In the genomic region with DNA sequence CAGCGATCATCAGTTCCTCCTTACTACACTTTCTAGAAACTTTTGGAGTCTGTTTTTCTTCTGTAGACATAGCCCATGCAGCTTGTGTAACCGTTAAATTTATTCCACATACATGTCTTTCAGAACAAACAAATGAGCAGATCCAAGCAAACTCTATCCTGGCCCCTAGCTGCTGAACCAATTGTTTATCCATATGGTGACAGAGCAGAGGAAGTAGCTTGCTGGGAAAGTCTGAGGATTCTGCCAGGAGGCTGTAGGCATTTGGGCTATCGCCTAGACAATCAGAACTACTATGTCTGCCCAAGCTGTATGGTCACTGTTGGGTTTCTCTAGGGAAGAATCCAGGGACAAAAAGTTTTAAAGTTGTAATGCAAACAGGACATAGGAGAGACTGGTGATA, we compare ENCODE assay signal across 21 cellular contexts.
DNase-seq lines count a peak whose midpoint lies in the region; ATAC-seq, FAIRE-seq and TF ChIP-seq lines count a peak whose summit lies in the region.
"Had no signal": no experiment of that assay in that cellular context is flagged by ENCODE, and none has a peak within 500 bp of the region (broad histone marks: within the 10 kb centered on the region; RNA-seq: fewer than 3 reads in every experiment).

No MANE protein-coding gene starts in this region.

- H3K14ac ChIP-seq in neuronal stem cell (ENCODE audit: low read length), result no peak overlapping the region

- no peak overlapping the region for H2AK5ac ChIP-seq in neuronal stem cell (ENCODE audit: low read depth, low read length)

- H3K27ac Mint-ChIP-seq in activated CD4-positive, alpha-beta T cell treated with anti-CD3 and anti-CD28 coated beads, Interleukin-2, amount 10 ng/mL, durations not matched to agents 24 days and 14 days, result no peak overlapping the region
- H3K27ac Mint-ChIP-seq: CD4-positive, alpha-beta T cell; IgD-negative memory B cell had no signal

- H3K4me1 Mint-ChIP-seq in activated CD4-positive, alpha-beta T cell treated with anti-CD3 and anti-CD28 coated beads, Interleukin-2, amount 10 ng/mL, durations not matched to agents 24 days and 14 days, result no peaks in the 10 kb centered on the region
- H3K4me1 Mint-ChIP-seq: IgD-negative memory B cell had no signal

- FAIRE-seq in endothelial cell of umbilical vein (lab: Jason Lieb, UNC), result peak; percentile 33
- FAIRE-seq: A549, D721Med, GM12892, GM18507, HTR-8/SVneo had no signal

- ATAC-seq in GM21360 (IDR thresholded peaks at IDR 0.05; ENCODE audit: unreplicated experiment), result no peak
- ATAC-seq in HG03432 (IDR thresholded peaks at IDR 0.05; ENCODE audit: unreplicated experiment), result no peak
- ATAC-seq: A549 had no signal

- H4K91ac ChIP-seq in neuronal stem cell (ENCODE audit: low read depth, low read length, poor library complexity), result no peak overlapping the region

- H3K4me2 ChIP-seq in endothelial cell of umbilical vein (ENCODE audit: insufficient read depth, low read length) (no peak overlapping the region), neuronal stem cell (ENCODE audit: insufficient read depth, low read length, poor library complexity, severe bottlenecking) (no peak overlapping the region)
- H3K4me2 ChIP-seq: A549 had no signal

- no CpG with 5 or more reads among the region's 3 CpGs for WGBS in neuronal stem cell (ENCODE audit: extremely low coverage in 2 of 2, insufficient read length in 2 of 2, insufficient replicate concordance in 1 of 2), 2 donors

- no peaks in the 10 kb centered on the region for H4K20me1 ChIP-seq in endothelial cell of umbilical vein (replicated peaks; ENCODE audit: control insufficient read depth, extremely low read depth, insufficient read depth, low read length)

- H2BK15ac ChIP-seq in neuronal stem cell (ENCODE audit: low read length), result no peak overlapping the region

- no peaks in the 10 kb centered on the region for H3K27me3 Mint-ChIP-seq in activated CD4-positive, alpha-beta T cell treated with anti-CD3 and anti-CD28 coated beads, Interleukin-2, amount 10 ng/mL, durations not matched to agents 24 days and 14 days
- H3K27me3 Mint-ChIP-seq: CD4-positive, alpha-beta T cell; IgD-negative memory B cell had no signal

- no peak overlapping the region for H3K4me3 ChIP-seq in endothelial cell of umbilical vein (replicated peaks in 1 of 3; ENCODE audit: insufficient read depth in 1 of 3, low read depth in 1 of 3, low read length in 3 of 3)
- H3K4me3 ChIP-seq in neuronal stem cell (ENCODE audit: low read length in 2 of 2), result no peak overlapping the region
- H3K4me3 ChIP-seq: A549, GM23248, HAP-1 had no signal

- H3K27me3 ChIP-seq in endothelial cell of umbilical vein (ENCODE audit: control insufficient read depth in 2 of 2, insufficient read depth in 2 of 2, low read length in 2 of 2) (no peaks in the 10 kb centered on the region), neuronal stem cell (ENCODE audit: control insufficient read depth in 3 of 3, insufficient read depth in 3 of 3, low read depth in 1 of 3, low read length in 3 of 3) (no peaks in the 10 kb centered on the region)

- POLR2A ChIA-PET in endothelial cell of umbilical vein (lab: Charles Lee), result no interaction called here

- H3K9me3 ChIP-seq in endothelial cell of umbilical vein (replicated peaks; ENCODE audit: control insufficient read depth, insufficient read depth, low read length) (no peaks in the 10 kb centered on the region), neuronal stem cell (replicated peaks in 1 of 2; ENCODE audit: control insufficient read depth in 2 of 2, insufficient read depth in 1 of 2, low read depth in 1 of 2, low read length in 2 of 2) (peaks cover 3 to 9% of the 10 kb centered on the region in 2 donors)
- H3K9me3 ChIP-seq: A549, Caco-2, HAP-1 had no signal

- H2BK5ac ChIP-seq in neuronal stem cell (ENCODE audit: low read length), result no peak overlapping the region

- H2AFZ ChIP-seq in endothelial cell of umbilical vein (ENCODE audit: low read depth, low read length) (no peak overlapping the region), neuronal stem cell (ENCODE audit: low read length) (peak overlapping the region; percentile 12)
- H2AFZ ChIP-seq: GM23248 had no signal

- H3K18ac ChIP-seq in neuronal stem cell (ENCODE audit: low read length), result no peak overlapping the region

- H3K79me2 ChIP-seq in endothelial cell of umbilical vein (ENCODE audit: control insufficient read depth, insufficient read depth, low read length), result no peaks in the 10 kb centered on the region

- TF ChIP-seq CTCF in endothelial cell of umbilical vein (IDR thresholded peaks at IDR 0.05; ENCODE audit: extremely low read depth in 1 of 2, insufficient read depth in 1 of 2, low read depth in 1 of 2, low read length in 2 of 2), result no peak

- DNase-seq in activated CD4-positive, alpha-beta T cell treated with anti-CD3 and anti-CD28 coated beads, Interleukin-2, amount 10 ng/mL, durations not matched to agents 24 days and 14 days, result peak; percentile 19
- DNase-seq in activated CD4-positive, alpha-beta T cell treated with anti-CD3 and anti-CD28 coated beads, Interleukin-2, amount 50 U/mL, for 1 hour, result no peak
- DNase-seq in endothelial cell of umbilical vein (ENCODE audit: low read depth, low spot score), result no peak
- DNase-seq in neuronal stem cell (ENCODE audit: low spot score), result no peak
- DNase-seq in SHP77 treated with DMSO at 0.1 percent for 48 hours (lab: John Stamatoyannopoulos, UW), result no peak
- DNase-seq: AML-193; Caco-2; CD4-positive, alpha-beta T cell; GDM1; GM23248 had no signal

- CTCF ChIA-PET in endothelial cell of umbilical vein (lab: Charles Lee), result no interaction called here

- H4K8ac ChIP-seq in neuronal stem cell (ENCODE audit: low read depth, low read length), result no peak overlapping the region

- TF ChIP-seq POLR2A in endothelial cell of umbilical vein (IDR thresholded peaks at IDR 0.05; ENCODE audit: low read depth, low read length), result no peak

- no peaks in the 10 kb centered on the region for H3K79me1 ChIP-seq in neuronal stem cell (ENCODE audit: low read depth, low read length)

- no peaks in the 10 kb centered on the region for H3K9me1 ChIP-seq in endothelial cell of umbilical vein (replicated peaks; ENCODE audit: control insufficient read depth, extremely low read depth, insufficient read depth, low read length)

- H3K36me3 ChIP-seq in endothelial cell of umbilical vein (ENCODE audit: control insufficient read depth in 2 of 2, extremely low read depth in 1 of 2, insufficient read depth in 2 of 2, low read length in 2 of 2), result no peaks in the 10 kb centered on the region
- no peaks in the 10 kb centered on the region for H3K36me3 ChIP-seq in neuronal stem cell (replicated peaks in 1 of 2; ENCODE audit: control insufficient read depth in 2 of 2, insufficient read depth in 2 of 2, low read length in 2 of 2)
- H3K36me3 ChIP-seq: HAP-1 had no signal

- H3K4me1 ChIP-seq in endothelial cell of umbilical vein (ENCODE audit: control insufficient read depth, extremely low read depth, insufficient read depth, low read length), result peaks cover 8% of the 10 kb centered on the region
- H3K4me1 ChIP-seq in neuronal stem cell (ENCODE audit: control insufficient read depth in 2 of 2, insufficient read depth in 1 of 2, low read depth in 1 of 2, low read length in 2 of 2), result peaks cover 1 to 10% of the 10 kb centered on the region in 2 donors
- H3K4me1 ChIP-seq: A549, HAP-1 had no signal

- dilution Hi-C loops in endothelial cell of umbilical vein (cut with MboI; ENCODE audit: extremely low pct_ligation_motif_present, low sequenced_read_pairs), result no loop called here

- no peak overlapping the region for H2BK12ac ChIP-seq in neuronal stem cell (ENCODE audit: low read length)

- H3K4me3 Mint-ChIP-seq in activated CD4-positive, alpha-beta T cell treated with anti-CD3 and anti-CD28 coated beads, Interleukin-2, amount 10 ng/mL, durations not matched to agents 24 days and 14 days, result no peak overlapping the region
- H3K4me3 Mint-ChIP-seq: CD4-positive, alpha-beta T cell; IgD-negative memory B cell had no signal

- H3K4ac ChIP-seq in neuronal stem cell (ENCODE audit: low read length), result no peak overlapping the region

- no peak overlapping the region for H2BK120ac ChIP-seq in neuronal stem cell (ENCODE audit: low read depth, low read length)

- H3K23ac ChIP-seq in neuronal stem cell (ENCODE audit: low read depth, low read length, poor library complexity), result no peak overlapping the region

- no peaks in the 10 kb centered on the region for H3K36me3 Mint-ChIP-seq in activated CD4-positive, alpha-beta T cell treated with anti-CD3 and anti-CD28 coated beads, Interleukin-2, amount 10 ng/mL, durations not matched to agents 24 days and 14 days (ENCODE audit: low read depth)

- no TSS peak for BruUV-seq in endothelial cell of umbilical vein (replicated peaks; lab: Mats Ljungman, UMichigan)

- H3K27ac ChIP-seq in endothelial cell of umbilical vein (ENCODE audit: insufficient read depth, low read depth, low read length) (no peak overlapping the region), neuronal stem cell (replicated peaks; ENCODE audit: low read length) (no peak overlapping the region)
- H3K27ac ChIP-seq: 22Rv1, A549, C4-2B, GM23248 had no signal

- no peaks in the 10 kb centered on the region for H3K9me3 Mint-ChIP-seq in activated CD4-positive, alpha-beta T cell treated with anti-CD3 and anti-CD28 coated beads, Interleukin-2, amount 10 ng/mL, durations not matched to agents 24 days and 14 days
- H3K9me3 Mint-ChIP-seq: CD4-positive, alpha-beta T cell; IgD-negative memory B cell had no signal

- H3K9ac ChIP-seq in endothelial cell of umbilical vein (replicated peaks; ENCODE audit: extremely low read depth, insufficient read depth, low read length) (no peak overlapping the region), neuronal stem cell (ENCODE audit: low read depth, low read length, poor library complexity) (no peak overlapping the region)
- H3K9ac ChIP-seq: GM23248 had no signal

- intact Hi-C loops in activated CD4-positive, alpha-beta T cell treated with anti-CD3 and anti-CD28 coated beads, Interleukin-2, amount 10 ng/mL, durations not matched to agents 24 days and 14 days (cut with micrococcal nuclease), result no loop called here
- intact Hi-C loops in endothelial cell of umbilical vein (cut with micrococcal nuclease), result no loop called here

TF ChIP-seq in endothelial cell of umbilical vein, 7 proteins besides CTCF, POLR2A, EP300 and RAD21:
- TF ChIP-seq JUN (IDR thresholded peaks at IDR 0.05; ENCODE audit: borderline replicate concordance, insufficient read depth, insufficient read length, low read depth) (no peak), FOS (IDR thresholded peaks at IDR 0.05; ENCODE audit: borderline replicate concordance, insufficient read depth, low read length) (no peak), POLR2AphosphoS5 (IDR thresholded peaks at IDR 0.05; ENCODE audit: insufficient read depth, low read depth, low read length) (no peak), MYC (IDR thresholded peaks at IDR 0.05; ENCODE audit: low read depth, low read length) (no peak), EZH2 (IDR thresholded peaks at IDR 0.05; ENCODE audit: borderline replicate concordance, low read depth, low read length, severe bottlenecking) (no peak), GATA2 (IDR thresholded peaks at IDR 0.05; ENCODE audit: insufficient read depth, insufficient read length, low read depth, low read length) (no peak)
- TF ChIP-seq, protein P1, sequence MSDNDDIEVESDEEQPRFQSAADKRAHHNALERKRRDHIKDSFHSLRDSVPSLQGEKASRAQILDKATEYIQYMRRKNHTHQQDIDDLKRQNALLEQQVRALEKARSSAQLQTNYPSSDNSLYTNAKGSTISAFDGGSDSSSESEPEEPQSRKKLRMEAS (IDR thresholded peaks at IDR 0.05; ENCODE audit: insufficient read depth, insufficient read length), result no peak
